8 cellular contexts compared by ENCODE assay signal in genomic region chr10:5971315-5971832, GRCh38. TPM values are rescaled to one million over a fixed set of nuclear protein-coding genes. Genes with fewer than 3 reads are reported as not detected.
DNase-seq lines count a peak whose midpoint lies in the region; ATAC-seq and TF ChIP-seq lines count a peak whose summit lies in the region.
"Had no signal": no experiment of that assay in that cellular context is flagged by ENCODE, and none has a peak within 500 bp of the region (broad histone marks: within the 10 kb centered on the region; RNA-seq: fewer than 3 reads in every experiment).

No MANE protein-coding gene starts in this region.

- ATAC-seq in HG03469 (IDR thresholded peaks at IDR 0.05; ENCODE audit: unreplicated experiment) (peak; percentile 29), heart right ventricle (peak in 7 of 8 donors; percentile 60 to 87 (median 82))
- peak; percentile 47 for ATAC-seq in activated CD8-positive, alpha-beta T cell treated with anti-CD3 and anti-CD28 coated beads, Interleukin-2, amount 10 ng/mL, durations not matched to agents 7 days and 5 days

- TF ChIP-seq EP300 in suprapubic skin (IDR thresholded peaks at IDR 0.05), result no peak

- peak overlapping the region; percentile 3 for H3K4me3 Mint-ChIP-seq in activated CD8-positive, alpha-beta T cell treated with anti-CD3 and anti-CD28 coated beads, Interleukin-2, amount 10 ng/mL, durations not matched to agents 7 days and 5 days
- no peak overlapping the region for H3K4me3 Mint-ChIP-seq in neural progenitor cell
- H3K4me3 Mint-ChIP-seq: nephron had no signal

- CTCF ChIA-PET in activated CD8-positive, alpha-beta T cell treated with anti-CD3 and anti-CD28 coated beads, Interleukin-2, amount 10 ng/mL, durations not matched to agents 7 days and 5 days (lab: Charles Lee), result interaction anchor here (0.9 to 1.4 kb wide), 3 partner anchors 43 to 99 kb away, joined by 3 to 5 read pairs (median 3); no protein-coding TSS in a partner anchor

- no peak for TF ChIP-seq POLR2A in suprapubic skin (IDR thresholded peaks at IDR 0.05)

- H3F3A ChIP-seq in neural progenitor cell (ENCODE audit: low read depth), result peaks cover 3% of the 10 kb centered on the region

- no peaks in the 10 kb centered on the region for H3K79me2 ChIP-seq in neural progenitor cell (ENCODE audit: low read depth)

- H3K4me1 ChIP-seq in heart right ventricle, result peaks cover 0 to 64% (median 27%) of the 10 kb centered on the region in 9 donors
- peaks cover 37% of the 10 kb centered on the region for H3K4me1 ChIP-seq in suprapubic skin
- no peaks in the 10 kb centered on the region for H3K4me1 ChIP-seq in neural progenitor cell

- no peak overlapping the region for H3K4me2 ChIP-seq in neural progenitor cell

- H3K27ac Mint-ChIP-seq in activated CD8-positive, alpha-beta T cell treated with anti-CD3 and anti-CD28 coated beads, Interleukin-2, amount 10 ng/mL, durations not matched to agents 7 days and 5 days, result peak overlapping the region; percentile 73
- H3K27ac Mint-ChIP-seq in neural progenitor cell, result no peak overlapping the region
- H3K27ac Mint-ChIP-seq: nephron had no signal

- no peaks in the 10 kb centered on the region for H3K9me3 ChIP-seq in heart right ventricle
- no peaks in the 10 kb centered on the region for H3K9me3 ChIP-seq in suprapubic skin
- H3K9me3 ChIP-seq in neural progenitor cell (ENCODE audit: low read depth), result no peaks in the 10 kb centered on the region

- no peak overlapping the region for H3K9ac ChIP-seq in neural progenitor cell

- peaks cover 31% of the 10 kb centered on the region for H3K36me3 Mint-ChIP-seq in activated CD8-positive, alpha-beta T cell treated with anti-CD3 and anti-CD28 coated beads, Interleukin-2, amount 10 ng/mL, durations not matched to agents 7 days and 5 days (ENCODE audit: low read depth)
- H3K36me3 Mint-ChIP-seq in neural progenitor cell, result no peaks in the 10 kb centered on the region

- 63 to 71% methylated on average over 8 of the region's 8 CpGs for WGBS in heart right ventricle, 2 donors
- 42% methylated on average over 7 of the region's 8 CpGs for WGBS in suprapubic skin

- H3K27me3 ChIP-seq in heart right ventricle (no peaks in the 10 kb centered on the region), suprapubic skin (no peaks in the 10 kb centered on the region), neural progenitor cell (peaks cover 43% of the 10 kb centered on the region)

- intact Hi-C loops in heart right ventricle (cut with DNase I), result loop anchor here in 2 of 10 donors (5.0 to 10.0 kb wide), 2 partner anchors 67 to 116 kb away; partner anchors contain the start of gene RBM17 (in 1 of the 2)

- peaks cover 0 to 27% (median 0%) of the 10 kb centered on the region in 9 donors for H3K36me3 ChIP-seq in heart right ventricle
- peaks cover 6% of the 10 kb centered on the region for H3K36me3 ChIP-seq in suprapubic skin
- H3K36me3 ChIP-seq in neural progenitor cell, result no peaks in the 10 kb centered on the region

- DNase-seq in activated CD8-positive, alpha-beta T cell treated with anti-CD3 and anti-CD28 coated beads, Interleukin-2, amount 10 ng/mL, durations not matched to agents 7 days and 5 days, result peak; percentile 24
- DNase-seq in heart right ventricle, result peak in 1 of 2 donors; percentile 47
- DNase-seq in suprapubic skin (ENCODE audit: low spot score in 2 of 2), result peak in 1 of 2 donors; percentile 54
- no peak for DNase-seq in NCI-H446 (lab: John Stamatoyannopoulos, UW)
- no peak for DNase-seq in HCEC 1CT
- no peak for DNase-seq in neural progenitor cell (ENCODE audit: low spot score)

- no peaks in the 10 kb centered on the region for H3K9me3 Mint-ChIP-seq in activated CD8-positive, alpha-beta T cell treated with anti-CD3 and anti-CD28 coated beads, Interleukin-2, amount 10 ng/mL, durations not matched to agents 7 days and 5 days (ENCODE audit: insufficient read depth)
- H3K9me3 Mint-ChIP-seq in neural progenitor cell, result peaks cover 4% of the 10 kb centered on the region
- H3K9me3 Mint-ChIP-seq: nephron had no signal

- peaks cover 44% of the 10 kb centered on the region for H3K4me1 Mint-ChIP-seq in activated CD8-positive, alpha-beta T cell treated with anti-CD3 and anti-CD28 coated beads, Interleukin-2, amount 10 ng/mL, durations not matched to agents 7 days and 5 days (ENCODE audit: low read depth)
- H3K4me1 Mint-ChIP-seq in neural progenitor cell, result peaks cover 12% of the 10 kb centered on the region
- H3K4me1 Mint-ChIP-seq: nephron had no signal

- H3K4me3 ChIP-seq in heart right ventricle (no peak overlapping the region), suprapubic skin (no peak overlapping the region), neural progenitor cell (no peak overlapping the region)

- H3K27ac ChIP-seq in heart right ventricle, result peak overlapping the region; percentile 18 to 81 (median 72)
- peak overlapping the region; percentile 62 for H3K27ac ChIP-seq in suprapubic skin
- no peak overlapping the region for H3K27ac ChIP-seq in neural progenitor cell

- no peaks in the 10 kb centered on the region for H4K20me1 ChIP-seq in neural progenitor cell (ENCODE audit: low read depth)

- no peak overlapping the region for H2AFZ ChIP-seq in neural progenitor cell (replicated peaks)

- POLR2A ChIA-PET in activated CD8-positive, alpha-beta T cell treated with anti-CD3 and anti-CD28 coated beads, Interleukin-2, amount 10 ng/mL, durations not matched to agents 7 days and 5 days (lab: Charles Lee), result interaction anchor here (0.5 kb wide), 1 partner anchor 36 kb away, joined by 3 read pairs; no protein-coding TSS in a partner anchor

- no peaks in the 10 kb centered on the region for H3K27me3 Mint-ChIP-seq in activated CD8-positive, alpha-beta T cell treated with anti-CD3 and anti-CD28 coated beads, Interleukin-2, amount 10 ng/mL, durations not matched to agents 7 days and 5 days (ENCODE audit: low read depth)
- H3K27me3 Mint-ChIP-seq in neural progenitor cell (ENCODE audit: insufficient read depth, low read depth), result peaks cover 20% of the 10 kb centered on the region

- TF ChIP-seq CTCF in heart right ventricle (IDR thresholded peaks at IDR 0.05), result no peak
- TF ChIP-seq CTCF in suprapubic skin (IDR thresholded peaks at IDR 0.05), result no peak
- TF ChIP-seq CTCF in neural progenitor cell (IDR thresholded peaks at IDR 0.05), result no peak

RNA-seq across cellular contexts. Expression of gene IL15RA, which starts 6.0 kb away (rescaled TPM):
- 10 to 100 TPM; 17.2 to 18.1 TPM for total RNA-seq in activated CD8-positive, alpha-beta T cell treated with anti-CD3 and anti-CD28 coated beads, Interleukin-2, amount 10 ng/mL, durations not matched to agents 7 days and 5 days
- total RNA-seq in heart right ventricle (10 to 100 TPM in 3 of 10 donors, 1 to 10 TPM in 7; 3.5 to 21.0 (median 5.6) TPM), suprapubic skin (10 to 100 TPM; 14.1 to 26.5 (median 16.4) TPM), neural progenitor cell (ENCODE audit: low replicate concordance) (not detected in 2 replicates)
- 10 to 100 TPM; 11.7 to 18.7 TPM for polyA plus RNA-seq in heart right ventricle

Comparison
In these comparisons a context has a peak if more than half of its experiments do, and no peak if none do; other contexts are left out.
1. ATAC-seq: peak in every context shown above with its lines; median percentile 82 in heart right ventricle; 47 in activated CD8-positive, alpha-beta T cell treated with anti-CD3 and anti-CD28 coated beads, Interleukin-2, amount 10 ng/mL, durations not matched to agents 7 days and 5 days; 29 in HG03469.